16 cellular contexts compared by ENCODE assay signal in the genomic region with DNA sequence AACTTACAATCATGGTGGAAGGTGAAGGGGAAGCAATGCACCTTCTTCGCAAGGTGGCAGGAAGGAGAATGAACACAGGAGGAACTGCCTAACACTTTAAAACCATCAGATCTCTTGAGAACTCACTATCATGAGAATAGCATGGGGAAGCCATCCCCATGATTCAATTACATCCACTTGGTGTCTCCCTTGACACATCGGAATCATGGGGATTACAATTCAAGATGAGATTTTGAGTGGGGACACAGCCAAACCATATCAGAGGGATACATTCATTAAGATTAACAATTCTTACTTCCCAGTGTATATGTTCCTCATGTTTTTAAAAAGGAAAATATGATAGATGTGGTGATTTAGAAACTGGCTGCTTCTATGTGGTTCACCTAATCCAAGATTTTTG.
A peak's percentile ranks its signal among the peaks of the same experiment; 100 is the strongest.
DNase-seq lines count a peak whose midpoint lies in the region; ATAC-seq, FAIRE-seq and TF ChIP-seq lines count a peak whose summit lies in the region.
"Had no signal": no experiment of that assay in that cellular context is flagged by ENCODE, and none has a peak within 500 bp of the region (broad histone marks: within the 10 kb centered on the region; RNA-seq: fewer than 3 reads in every experiment).

No MANE protein-coding gene starts in this region.

- H3K4me1 Mint-ChIP-seq in activated CD8-positive, alpha-beta memory T cell treated with anti-CD3 and anti-CD28 coated beads, Interleukin-2, amount 10 ng/mL, durations not matched to agents 7 days and 5 days, result no peaks in the 10 kb centered on the region
- H3K4me1 Mint-ChIP-seq: CD4-positive, CD25-positive, alpha-beta regulatory T cell had no signal

- H2BK5ac ChIP-seq in H1 (ENCODE audit: low read depth, low read length) (no peak overlapping the region), mesendoderm (ENCODE audit: low read length) (no peak overlapping the region)

- no peak for TF ChIP-seq POLR2A in H1 (IDR thresholded peaks at IDR 0.05; ENCODE audit: control extremely low read depth in 1 of 2, low read depth in 2 of 2, low read length in 2 of 2)

- H3K4me1 ChIP-seq in H1 (replicated peaks in 1 of 4; ENCODE audit: control insufficient read depth in 3 of 4, insufficient read depth in 4 of 4, low read length in 3 of 4), result no peaks in the 10 kb centered on the region
- H3K4me1 ChIP-seq in mesendoderm (ENCODE audit: control insufficient read depth, low read depth, low read length), result no peaks in the 10 kb centered on the region

- H3K18ac ChIP-seq in H1 (ENCODE audit: extremely low read depth, low read length), result no peak overlapping the region
- H3K18ac ChIP-seq in mesendoderm (ENCODE audit: low read length), result no peak overlapping the region

- H2BK12ac ChIP-seq in H1 (ENCODE audit: low read depth, low read length), result no peak overlapping the region

- TF ChIP-seq CTCF in AG09319 (IDR thresholded peaks at IDR 0.05; ENCODE audit: low read depth, low read length), result peak; percentile 16
- TF ChIP-seq CTCF in HFF-Myc (IDR thresholded peaks at IDR 0.05; ENCODE audit: low read depth, low read length, missing control alignments), result peak; percentile 14
- peak in 2 of 3 experiments; percentile 0 to 11; a peak in 1 of 4 replicates for TF ChIP-seq CTCF in H1 (IDR thresholded peaks at IDR 0.05; ENCODE audit: control extremely low read depth in 1 of 3, insufficient read depth in 1 of 3, low read depth in 1 of 3, low read length in 3 of 3)

- no peaks in the 10 kb centered on the region; a peak in 1 of 4 replicates for H3K9me3 ChIP-seq in H1 (ENCODE audit: insufficient read depth in 2 of 2, low read depth in 1 of 2, low read length in 1 of 2)

- FAIRE-seq in H1 (lab: Jason Lieb, UNC), result no peak

- H2BK20ac ChIP-seq in H1 (ENCODE audit: low read length), result no peak overlapping the region

- no peak overlapping the region for H3K14ac ChIP-seq in H1 (ENCODE audit: insufficient read length)

- no peak overlapping the region for H4K91ac ChIP-seq in H1 (replicated peaks; ENCODE audit: insufficient read length, low read length)

- no peak for TF ChIP-seq EP300 in H1 (IDR thresholded peaks at IDR 0.05; ENCODE audit: borderline replicate concordance in 1 of 2, low read depth in 2 of 2, low read length in 2 of 2)

- no peaks in the 10 kb centered on the region for H3K36me3 ChIP-seq in H1 (ENCODE audit: control insufficient read depth in 2 of 4, insufficient read depth in 4 of 4, low read length in 3 of 4)
- H3K36me3 ChIP-seq in mesendoderm (ENCODE audit: control insufficient read depth, insufficient read depth, low read length), result no peaks in the 10 kb centered on the region

- H3K79me2 ChIP-seq in H1 (ENCODE audit: control insufficient read depth in 1 of 2, insufficient read depth in 2 of 2, low read length in 2 of 2), result no peaks in the 10 kb centered on the region
- no peaks in the 10 kb centered on the region for H3K79me2 ChIP-seq in mesendoderm (ENCODE audit: control insufficient read depth, insufficient read depth, low read length)

- H3K27ac Mint-ChIP-seq in activated CD8-positive, alpha-beta memory T cell treated with anti-CD3 and anti-CD28 coated beads, Interleukin-2, amount 10 ng/mL, durations not matched to agents 7 days and 5 days, result no peak overlapping the region
- H3K27ac Mint-ChIP-seq: activated naive CD4-positive, alpha-beta T cell treated with anti-CD3 and anti-CD28 coated beads for 36 hours; brain had no signal

- H3K4me3 ChIP-seq in HFF-Myc (replicated peaks; ENCODE audit: low read depth, low read length), result no peak overlapping the region
- no peak overlapping the region for H3K4me3 ChIP-seq in H1 (ENCODE audit: extremely low read depth in 1 of 4, insufficient read depth in 2 of 4, low read depth in 3 of 4, low read length in 4 of 4)
- no peak overlapping the region for H3K4me3 ChIP-seq in mesendoderm (ENCODE audit: low read length)

- no peaks in the 10 kb centered on the region for H3K27me3 Mint-ChIP-seq in activated CD8-positive, alpha-beta memory T cell treated with anti-CD3 and anti-CD28 coated beads, Interleukin-2, amount 10 ng/mL, durations not matched to agents 7 days and 5 days
- H3K27me3 Mint-ChIP-seq: brain; CD4-positive, CD25-positive, alpha-beta regulatory T cell had no signal

- WGBS in H1 (ENCODE audit: extremely low coverage in 1 of 2, insufficient coverage in 1 of 2, insufficient read length in 1 of 2, insufficient replicate concordance in 2 of 2, low coverage in 1 of 2, low lambda C conversion rate in 2 of 2, missing lambda C conversion rate in 1 of 2), 2 experiments, result 92% methylated on average over 2 of the region's 2 CpGs; no CpG with 5 or more reads in 1 of the 2 experiments
- no CpG with 5 or more reads among the region's 2 CpGs for WGBS in mesendoderm (ENCODE audit: extremely low coverage, insufficient coverage, low lambda C conversion rate)

- H3K23ac ChIP-seq in H1 (ENCODE audit: insufficient read length) (no peak overlapping the region), mesendoderm (ENCODE audit: low read length) (no peak overlapping the region)

- no peaks in the 10 kb centered on the region for H3K9me3 Mint-ChIP-seq in activated CD8-positive, alpha-beta memory T cell treated with anti-CD3 and anti-CD28 coated beads, Interleukin-2, amount 10 ng/mL, durations not matched to agents 7 days and 5 days (ENCODE audit: low read depth)
- H3K9me3 Mint-ChIP-seq: activated naive CD4-positive, alpha-beta T cell treated with anti-CD3 and anti-CD28 coated beads for 36 hours; brain had no signal

- H4K8ac ChIP-seq in H1 (ENCODE audit: extremely low read depth, insufficient read depth, low read length) (no peak overlapping the region), mesendoderm (ENCODE audit: low read depth, low read length) (no peak overlapping the region)

- H3K23me2 ChIP-seq in H1 (ENCODE audit: low read depth, low read length), result no peaks in the 10 kb centered on the region

- no peak overlapping the region for H3K4ac ChIP-seq in H1 (replicated peaks; ENCODE audit: insufficient read length, low read depth, low read length)
- H3K4ac ChIP-seq in mesendoderm (ENCODE audit: low read depth, low read length), result no peak overlapping the region

- H2BK120ac ChIP-seq in H1 (replicated peaks; ENCODE audit: low read depth, low read length) (no peak overlapping the region), mesendoderm (ENCODE audit: low read depth, low read length) (no peak overlapping the region)

- H2AFZ ChIP-seq in H1 (ENCODE audit: low read length), result no peak overlapping the region

- H3K4me2 ChIP-seq in H1 (ENCODE audit: insufficient read depth in 1 of 2, low read depth in 2 of 2, low read length in 2 of 2), result no peak overlapping the region
- H3K4me2 ChIP-seq in mesendoderm (ENCODE audit: low read length), result no peak overlapping the region

- no peak overlapping the region for H3K27ac ChIP-seq in H1 (ENCODE audit: low read depth, low read length)
- H3K27ac ChIP-seq in mesendoderm (ENCODE audit: low read depth, low read length), result no peak overlapping the region

- no peaks in the 10 kb centered on the region for H4K20me1 ChIP-seq in H1 (replicated peaks in 1 of 2; ENCODE audit: control insufficient read depth in 1 of 2, insufficient read depth in 2 of 2, low read length in 2 of 2)

- DNase-seq in AG09319 (ENCODE audit: extremely low read depth, low read depth), result no peak
- DNase-seq in HFF-Myc (ENCODE audit: extremely low read depth, low read depth), result no peak
- no peak for DNase-seq in H1 (ENCODE audit: low read depth in 1 of 2, low spot score in 2 of 2)
- peak; percentile 15 for DNase-seq in mesendoderm
- no peak for DNase-seq in effector CD8-positive, alpha-beta T cell (lab: John Stamatoyannopoulos, UW)
- no peak for DNase-seq in activated CD8-positive, alpha-beta memory T cell treated with anti-CD3 and anti-CD28 coated beads, Interleukin-2, amount 10 ng/mL, durations not matched to agents 7 days and 5 days
- DNase-seq in cerebellar nuclear complex (lab: John Stamatoyannopoulos, UW), result no peak
- DNase-seq in activated naive CD4-positive, alpha-beta T cell (lab: John Stamatoyannopoulos, UW), result no peak
- DNase-seq: activated CD8-positive, alpha-beta memory T cell treated with anti-CD3 and anti-CD28 coated beads for 24 hours; activated naive CD4-positive, alpha-beta T cell treated with anti-CD3 and anti-CD28 coated beads for 36 hours; CD4-positive, CD25-positive, alpha-beta regulatory T cell; effector memory CD4-positive, alpha-beta T cell; NCI-H1092; NCI-H2171 treated with DMSO at 0.1 percent for 48 hours; stimulated activated CD4-positive, alpha-beta T cell treated with anti-CD3 and anti-CD28 coated beads, Interleukin-2, amount 100 ng/mL, for 24 hours had no signal

- no peaks in the 10 kb centered on the region for H3K36me3 Mint-ChIP-seq in activated CD8-positive, alpha-beta memory T cell treated with anti-CD3 and anti-CD28 coated beads, Interleukin-2, amount 10 ng/mL, durations not matched to agents 7 days and 5 days
- H3K36me3 Mint-ChIP-seq: brain; CD4-positive, CD25-positive, alpha-beta regulatory T cell had no signal

- no peak overlapping the region for H3K56ac ChIP-seq in H1 (replicated peaks; ENCODE audit: insufficient read length, low read depth, low read length)
- H3K56ac ChIP-seq in mesendoderm (ENCODE audit: low read length), result no peak overlapping the region

- H4K5ac ChIP-seq in H1 (ENCODE audit: insufficient read length, low read depth, low read length), result no peak overlapping the region
- no peak overlapping the region for H4K5ac ChIP-seq in mesendoderm (ENCODE audit: low read length)

- no peaks in the 10 kb centered on the region for H3K27me3 ChIP-seq in H1 (replicated peaks in 1 of 4; ENCODE audit: control insufficient read depth in 3 of 4, extremely low read depth in 1 of 4, insufficient read depth in 3 of 4, low read length in 3 of 4)
- H3K27me3 ChIP-seq in mesendoderm (ENCODE audit: insufficient read depth, low read length, poor library complexity), result no peaks in the 10 kb centered on the region

- H2AK5ac ChIP-seq in H1 (ENCODE audit: low read depth, low read length), result no peak overlapping the region
- H2AK5ac ChIP-seq in mesendoderm (ENCODE audit: low read length), result no peak overlapping the region

- TF ChIP-seq RAD21 in H1 (IDR thresholded peaks at IDR 0.05 in 1 of 2, conservative IDR thresholded peaks at IDR 0.05 in 1 of 2; ENCODE audit: low read depth in 2 of 2, low read length in 2 of 2), result peak; percentile 44 to 51

- no peak overlapping the region for H3K4me3 Mint-ChIP-seq in activated CD8-positive, alpha-beta memory T cell treated with anti-CD3 and anti-CD28 coated beads, Interleukin-2, amount 10 ng/mL, durations not matched to agents 7 days and 5 days
- H3K4me3 Mint-ChIP-seq: activated naive CD4-positive, alpha-beta T cell treated with anti-CD3 and anti-CD28 coated beads for 36 hours; brain; CD4-positive, CD25-positive, alpha-beta regulatory T cell had no signal

- no peaks in the 10 kb centered on the region for H3K79me1 ChIP-seq in H1 (ENCODE audit: low read depth, low read length)
- no peaks in the 10 kb centered on the region for H3K79me1 ChIP-seq in mesendoderm (ENCODE audit: low read length)

- H2BK15ac ChIP-seq in H1 (ENCODE audit: low read length) (no peak overlapping the region), mesendoderm (replicated peaks; ENCODE audit: low read depth) (no peak overlapping the region)

- CTCF ChIA-PET in H1 (lab: Charles Lee; ENCODE audit: partially characterized antibody), result interaction anchor here (0.8 kb wide), 1 partner anchor 142 kb away, joined by 4 read pairs; no protein-coding TSS in a partner anchor
- CTCF ChIA-PET in activated CD8-positive, alpha-beta memory T cell treated with anti-CD3 and anti-CD28 coated beads, Interleukin-2, amount 10 ng/mL, durations not matched to agents 7 days and 5 days (lab: Charles Lee), result no interaction called here

- POLR2A ChIA-PET in H1 (lab: Charles Lee; ENCODE audit: partially characterized antibody), result no interaction called here

- no peak overlapping the region for H3K9ac ChIP-seq in H1 (replicated peaks in 1 of 4; ENCODE audit: extremely low read depth in 1 of 4, low read depth in 3 of 4, low read length in 3 of 4)
- no peak overlapping the region for H3K9ac ChIP-seq in mesendoderm (ENCODE audit: low read length)

- no peak for ATAC-seq in activated CD8-positive, alpha-beta memory T cell treated with anti-CD3 and anti-CD28 coated beads, Interleukin-2, amount 10 ng/mL, durations not matched to agents 7 days and 5 days
